Comparison of ENCODE assay signal across 12 cellular contexts in genomic region chr21:43853851-43854772, GRCh38. TPM values are rescaled to one million over a fixed set of nuclear protein-coding genes. Genes with fewer than 3 reads are reported as not detected.
A peak's percentile ranks its signal among the peaks of the same experiment; 100 is the strongest.
DNase-seq lines count a peak whose midpoint lies in the region; ATAC-seq lines count a peak whose summit lies in the region.
"Had no signal": no experiment of that assay in that cellular context is flagged by ENCODE, and none has a peak within 500 bp of the region (broad histone marks: within the 10 kb centered on the region; RNA-seq: fewer than 3 reads in every experiment).

No MANE protein-coding gene starts in this region.

- H3K4me3 Mint-ChIP-seq in activated CD8-positive, alpha-beta memory T cell treated with anti-CD3 and anti-CD28 coated beads, Interleukin-2, amount 10 ng/mL, durations not matched to agents 7 days and 5 days, result peak overlapping the region; percentile 58
- H3K4me3 Mint-ChIP-seq in activated T-helper 1 cell treated with anti-CD3 and anti-CD28 coated beads, Interleukin-12 subunit alpha, Interleukin-12 subunit beta, Interleukin-2, Interleukin-4 antibody, amounts not matched to agents 30 ng/mL and 10 ng/mL and 1 ng/mL, durations not matched to agents 14 hours and 24 hours and 36 hours, result no peak overlapping the region

- intact Hi-C loops in activated T-helper 1 cell treated with anti-CD3 and anti-CD28 coated beads, Interleukin-12 subunit alpha, Interleukin-12 subunit beta, Interleukin-2, Interleukin-4 antibody, amounts not matched to agents 30 ng/mL and 10 ng/mL and 1 ng/mL, durations not matched to agents 14 hours and 24 hours and 36 hours (cut with micrococcal nuclease), result no loop called here

- H3K27ac Mint-ChIP-seq in activated CD8-positive, alpha-beta memory T cell treated with anti-CD3 and anti-CD28 coated beads, Interleukin-2, amount 10 ng/mL, durations not matched to agents 7 days and 5 days, result peak overlapping the region; percentile 84
- peak overlapping the region; percentile 86 for H3K27ac Mint-ChIP-seq in activated T-helper 1 cell treated with anti-CD3 and anti-CD28 coated beads, Interleukin-12 subunit alpha, Interleukin-12 subunit beta, Interleukin-2, Interleukin-4 antibody, amounts not matched to agents 30 ng/mL and 10 ng/mL and 1 ng/mL, durations not matched to agents 14 hours and 24 hours and 36 hours

- ATAC-seq in activated CD8-positive, alpha-beta memory T cell treated with anti-CD3 and anti-CD28 coated beads, Interleukin-2, amount 10 ng/mL, durations not matched to agents 7 days and 5 days, result no peak
- ATAC-seq in HG02852 (IDR thresholded peaks at IDR 0.05; ENCODE audit: unreplicated experiment) (peak; percentile 28), HG03097 (IDR thresholded peaks at IDR 0.05; ENCODE audit: low FRiP score, unreplicated experiment) (no peak)

- H3K27me3 Mint-ChIP-seq in activated CD8-positive, alpha-beta memory T cell treated with anti-CD3 and anti-CD28 coated beads, Interleukin-2, amount 10 ng/mL, durations not matched to agents 7 days and 5 days, result peaks cover 2% of the 10 kb centered on the region
- no peaks in the 10 kb centered on the region for H3K27me3 Mint-ChIP-seq in activated T-helper 1 cell treated with anti-CD3 and anti-CD28 coated beads, Interleukin-12 subunit alpha, Interleukin-12 subunit beta, Interleukin-2, Interleukin-4 antibody, amounts not matched to agents 30 ng/mL and 10 ng/mL and 1 ng/mL, durations not matched to agents 14 hours and 24 hours and 36 hours (ENCODE audit: insufficient read depth)

- no peak for DNase-seq in activated CD8-positive, alpha-beta memory T cell treated with anti-CD3 and anti-CD28 coated beads, Interleukin-2, amount 10 ng/mL, durations not matched to agents 7 days and 5 days
- DNase-seq in activated CD8-positive, alpha-beta memory T cell treated with anti-CD3 and anti-CD28 coated beads, Interleukin-2, amount 50 U/mL, for 4 hours, result no peak
- DNase-seq in activated T-helper 1 cell treated with anti-CD3 and anti-CD28 coated beads, Interleukin-12 subunit alpha, Interleukin-12 subunit beta, Interleukin-2, Interleukin-4 antibody, amounts not matched to agents 30 ng/mL and 10 ng/mL and 1 ng/mL, durations not matched to agents 14 hours and 24 hours and 36 hours (ENCODE audit: low spot score), result no peak
- peak; percentile 64 for DNase-seq in putamen (ENCODE audit: low spot score)
- no peak for DNase-seq in COR-L47 (lab: John Stamatoyannopoulos, UW)
- DNase-seq in activated CD4-positive, CD25-positive, alpha-beta regulatory T cell (lab: John Stamatoyannopoulos, UW), result no peak
- DNase-seq: effector CD4-positive, alpha-beta T cell; HCEC 1CT; mesendoderm; NCI-H1048 had no signal

- CTCF ChIA-PET in activated CD8-positive, alpha-beta memory T cell treated with anti-CD3 and anti-CD28 coated beads, Interleukin-2, amount 10 ng/mL, durations not matched to agents 7 days and 5 days (lab: Charles Lee), result interaction anchor here (0.9 to 2.0 kb wide), 4 partner anchors 12 to 214 kb away, joined by 3 to 6 read pairs (median 4); no protein-coding TSS in a partner anchor

- H3K4me1 Mint-ChIP-seq in activated CD8-positive, alpha-beta memory T cell treated with anti-CD3 and anti-CD28 coated beads, Interleukin-2, amount 10 ng/mL, durations not matched to agents 7 days and 5 days, result peaks cover 40% of the 10 kb centered on the region
- peaks cover 36% of the 10 kb centered on the region for H3K4me1 Mint-ChIP-seq in activated T-helper 1 cell treated with anti-CD3 and anti-CD28 coated beads, Interleukin-12 subunit alpha, Interleukin-12 subunit beta, Interleukin-2, Interleukin-4 antibody, amounts not matched to agents 30 ng/mL and 10 ng/mL and 1 ng/mL, durations not matched to agents 14 hours and 24 hours and 36 hours (ENCODE audit: low read depth)

- H3K36me3 Mint-ChIP-seq in activated CD8-positive, alpha-beta memory T cell treated with anti-CD3 and anti-CD28 coated beads, Interleukin-2, amount 10 ng/mL, durations not matched to agents 7 days and 5 days, result peaks cover 12% of the 10 kb centered on the region
- H3K36me3 Mint-ChIP-seq in activated T-helper 1 cell treated with anti-CD3 and anti-CD28 coated beads, Interleukin-12 subunit alpha, Interleukin-12 subunit beta, Interleukin-2, Interleukin-4 antibody, amounts not matched to agents 30 ng/mL and 10 ng/mL and 1 ng/mL, durations not matched to agents 14 hours and 24 hours and 36 hours (ENCODE audit: low read depth), result peaks cover 4% of the 10 kb centered on the region

- peaks cover 5% of the 10 kb centered on the region for H3K9me3 Mint-ChIP-seq in activated CD8-positive, alpha-beta memory T cell treated with anti-CD3 and anti-CD28 coated beads, Interleukin-2, amount 10 ng/mL, durations not matched to agents 7 days and 5 days (ENCODE audit: low read depth)
- H3K9me3 Mint-ChIP-seq in activated T-helper 1 cell treated with anti-CD3 and anti-CD28 coated beads, Interleukin-12 subunit alpha, Interleukin-12 subunit beta, Interleukin-2, Interleukin-4 antibody, amounts not matched to agents 30 ng/mL and 10 ng/mL and 1 ng/mL, durations not matched to agents 14 hours and 24 hours and 36 hours, result peaks cover 5% of the 10 kb centered on the region

RNA-seq across cellular contexts. Expression of gene AGPAT3, which starts 10.9 kb away (rescaled TPM):
- 100 to 1,000 TPM in 1 of 2 experiments, 10 to 100 TPM in 1; 94.3 to 101 TPM for total RNA-seq in activated CD8-positive, alpha-beta memory T cell treated with anti-CD3 and anti-CD28 coated beads, Interleukin-2, amount 10 ng/mL, durations not matched to agents 7 days and 5 days
- 127 and 132 TPM in 2 replicates for total RNA-seq in activated T-helper 1 cell treated with anti-CD3 and anti-CD28 coated beads, Interleukin-12 subunit alpha, Interleukin-12 subunit beta, Interleukin-2, Interleukin-4 antibody, amounts not matched to agents 30 ng/mL and 10 ng/mL and 1 ng/mL, durations not matched to agents 14 hours and 24 hours and 36 hours
